Comparison of ENCODE assay signal across 18 cellular contexts in the genomic region with DNA sequence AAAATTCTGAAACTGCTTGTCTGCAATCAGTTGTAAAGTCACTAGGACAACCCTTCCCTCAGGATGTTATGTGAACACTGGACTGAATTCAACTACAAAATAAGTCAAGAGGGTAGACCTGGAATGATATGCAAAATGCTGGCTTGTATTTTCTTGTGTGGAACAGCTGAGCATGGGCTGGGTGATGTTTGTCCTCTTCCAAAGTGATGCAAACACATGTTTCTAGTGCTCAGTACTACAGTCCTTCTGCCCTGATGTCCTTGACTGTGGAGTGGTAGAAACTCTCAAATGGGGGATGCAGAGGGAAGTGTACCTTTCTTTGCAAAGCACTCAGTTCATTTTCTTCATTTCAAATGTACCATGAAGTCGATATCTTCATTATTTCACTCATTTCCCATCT.
"Had no signal": no experiment of that assay in that cellular context is flagged by ENCODE, and none has a peak within 500 bp of the region (broad histone marks: within the 10 kb centered on the region; RNA-seq: fewer than 3 reads in every experiment).

No MANE protein-coding gene starts in this region.

- H3K27ac ChIP-seq: coronary artery, epithelial cell of prostate, right lobe of liver, tibial nerve had no signal

- H3K27ac Mint-ChIP-seq: activated B cell treated with CpG ODN at 0.5 μM for 24 hours; activated naive CD8-positive, alpha-beta T cell treated with anti-CD3 and anti-CD28 coated beads, Interleukin-2, amount 50 U/mL, for 24 hours; natural killer cell treated with Interleukin-12 subunit alpha and Interleukin-12 subunit beta and Interleukin-15 and Interleukin-18, amount 100 ng/mL, for 72 hours; stimulated activated effector memory CD8-positive, alpha-beta T cell treated with anti-CD3 and anti-CD28 coated beads, Interleukin-12 subunit alpha, Interleukin-12 subunit beta, amount 100 ng/mL, for 72 hours; T-helper 1 cell treated with Interleukin-12 subunit alpha and Interleukin-12 subunit beta and Interleukin-4 antibody, amounts not matched to agents 30 μg/mL and 1 μg/mL, for 36 hours had no signal

- H3K4me2 ChIP-seq: SK-N-SH had no signal

- ATAC-seq: activated naive CD8-positive, alpha-beta T cell treated with anti-CD3 and anti-CD28 coated beads, Interleukin-2, amount 50 U/mL, for 24 hours; natural killer cell treated with Interleukin-12 subunit alpha and Interleukin-12 subunit beta and Interleukin-15 and Interleukin-18, amount 100 ng/mL, for 72 hours; right lobe of liver; stimulated activated effector memory CD8-positive, alpha-beta T cell treated with anti-CD3 and anti-CD28 coated beads, Interleukin-12 subunit alpha, Interleukin-12 subunit beta, amount 100 ng/mL, for 72 hours had no signal

- H3K36me3 Mint-ChIP-seq: stimulated activated effector memory CD8-positive, alpha-beta T cell treated with anti-CD3 and anti-CD28 coated beads, Interleukin-12 subunit alpha, Interleukin-12 subunit beta, amount 100 ng/mL, for 72 hours had no signal

- H3K9ac ChIP-seq: SK-N-SH had no signal

- H3K4me3 ChIP-seq: coronary artery, lung, right lobe of liver, tibial nerve had no signal

- H3K27me3 ChIP-seq: right lobe of liver, tibial nerve had no signal

- H3K4me1 ChIP-seq: right lobe of liver had no signal

- H3K4me1 Mint-ChIP-seq: activated B cell treated with CpG ODN at 0.5 μM for 24 hours; stimulated activated effector memory CD8-positive, alpha-beta T cell treated with anti-CD3 and anti-CD28 coated beads, Interleukin-12 subunit alpha, Interleukin-12 subunit beta, amount 100 ng/mL, for 72 hours had no signal

- H3K4me3 Mint-ChIP-seq: activated B cell treated with CpG ODN at 0.5 μM for 24 hours; activated naive CD8-positive, alpha-beta T cell treated with anti-CD3 and anti-CD28 coated beads, Interleukin-2, amount 50 U/mL, for 24 hours; natural killer cell treated with Interleukin-12 subunit alpha and Interleukin-12 subunit beta and Interleukin-15 and Interleukin-18, amount 100 ng/mL, for 72 hours; stimulated activated effector memory CD8-positive, alpha-beta T cell treated with anti-CD3 and anti-CD28 coated beads, Interleukin-12 subunit alpha, Interleukin-12 subunit beta, amount 100 ng/mL, for 72 hours; T-helper 1 cell treated with Interleukin-12 subunit alpha and Interleukin-12 subunit beta and Interleukin-4 antibody, amounts not matched to agents 30 μg/mL and 1 μg/mL, for 36 hours had no signal

- H3K9me3 ChIP-seq: right lobe of liver, SK-N-SH, tibial nerve had no signal

- DNase-seq: activated B cell treated with CpG ODN at 0.5 μM for 24 hours; activated CD4-positive, alpha-beta T cell treated with anti-CD3 and anti-CD28 coated beads, Interleukin-2, amount 50 U/mL, for 1 hour; activated effector memory CD4-positive, alpha-beta T cell treated with anti-CD3 and anti-CD28 coated beads, Interleukin-2, amount 50 U/mL, for 16 hours; activated naive CD8-positive, alpha-beta T cell treated with anti-CD3 and anti-CD28 coated beads, Interleukin-2, amount 50 U/mL, for 24 hours; activated T-cell treated with anti-CD3 and anti-CD28 coated beads, Interleukin-2, amount 50 U/mL, for 1 hour; caudate nucleus; effector memory CD4-positive, alpha-beta T cell; hippocampal formation; nucleus accumbens; right lobe of liver; SK-N-SH had no signal

- H3K36me3 ChIP-seq: right lobe of liver, tibial nerve had no signal
